In genomic region chr16:3444032-3444388, GRCh38 we compare ENCODE assay signal across 8 cellular contexts. TPM values are rescaled to one million over a fixed set of nuclear protein-coding genes. Genes with fewer than 3 reads are reported as not detected.
DNase-seq lines count a peak whose midpoint lies in the region; ATAC-seq, FAIRE-seq and TF ChIP-seq lines count a peak whose summit lies in the region.

No MANE protein-coding gene starts in this region.

- H3K9me3 ChIP-seq in Peyer's patch, result no peaks in the 10 kb centered on the region

- H3K27me3 ChIP-seq in Peyer's patch (no peaks in the 10 kb centered on the region), bronchial epithelial cell (ENCODE audit: control insufficient read depth, insufficient read depth, low read length) (no peaks in the 10 kb centered on the region), kidney epithelial cell (ENCODE audit: control insufficient read depth, insufficient read depth, low read length) (no peaks in the 10 kb centered on the region)

- no peaks in the 10 kb centered on the region for H3K4me1 ChIP-seq in Peyer's patch

- peak; percentile 53 for DNase-seq in DMS53 (lab: John Stamatoyannopoulos, UW)
- DNase-seq in DMS53 treated with DMSO at 0.1 percent for 48 hours (lab: John Stamatoyannopoulos, UW; ENCODE audit: unreplicated experiment), result no peak
- DNase-seq in Peyer's patch, result peak in 1 of 3 donors; percentile 49
- DNase-seq in bronchial epithelial cell (ENCODE audit: low read depth), result peak; percentile 80
- no peak for DNase-seq in kidney epithelial cell (ENCODE audit: low read depth)
- DNase-seq in stimulated activated CD8-positive, alpha-beta memory T cell treated with anti-CD3 and anti-CD28 coated beads, Interleukin-4, amount 100 ng/mL, for 48 hours, result peak; percentile 60
- no peak for DNase-seq in SK-N-DZ (ENCODE audit: low spot score)

- H3K36me3 ChIP-seq in Peyer's patch, result peaks cover 0 to 12% (median 0%) of the 10 kb centered on the region in 3 donors
- H3K36me3 ChIP-seq in bronchial epithelial cell (ENCODE audit: control insufficient read depth, insufficient read depth, low read length), result peaks cover 4% of the 10 kb centered on the region
- H3K36me3 ChIP-seq in kidney epithelial cell (ENCODE audit: control insufficient read depth, insufficient read depth, low read length), result no peaks in the 10 kb centered on the region

- TF ChIP-seq POLR2A in Peyer's patch (IDR thresholded peaks at IDR 0.05), result peak; percentile 9 to 20

- H3K27ac ChIP-seq in Peyer's patch, result peak overlapping the region; percentile 67 to 86 (median 78)

- TF ChIP-seq CTCF in Peyer's patch (IDR thresholded peaks at IDR 0.05), result peak in 2 of 6 experiments; percentile 30 to 41
- no peak for TF ChIP-seq CTCF in bronchial epithelial cell (IDR thresholded peaks at IDR 0.05; ENCODE audit: insufficient read depth, low read length, severe bottlenecking)
- TF ChIP-seq CTCF in kidney epithelial cell (IDR thresholded peaks at IDR 0.05; ENCODE audit: insufficient read depth, low read length, poor library complexity, severe bottlenecking), result no peak

- H3K4me3 ChIP-seq in Peyer's patch (peak overlapping the region; percentile 43 to 73 (median 57)), bronchial epithelial cell (ENCODE audit: low read depth, low read length) (peak overlapping the region; percentile 57), kidney epithelial cell (ENCODE audit: low read depth, low read length) (peak overlapping the region; percentile 80)

- peak; percentile 11 for ATAC-seq in HG02981 (IDR thresholded peaks at IDR 0.05; ENCODE audit: unreplicated experiment)

- FAIRE-seq in bronchial epithelial cell (lab: Jason Lieb, UNC), result peak; percentile 76

RNA-seq across cellular contexts. Expression of gene NAA60, which starts 0.5 kb away (rescaled TPM):
- 100 to 1,000 TPM in 2 of 4 donors, 10 to 100 TPM in 2; 80.9 to 110 (median 96.8) TPM for total RNA-seq in Peyer's patch
- total RNA-seq in bronchial epithelial cell, result 5.0 and 10.0 TPM in 2 replicates
- total RNA-seq in kidney epithelial cell, result 27.1 and 30.7 TPM in 2 replicates
- 10.3 and 14.5 TPM in 2 replicates for polyA plus RNA-seq in SK-N-DZ (2014; cell fraction: cytosol; rRNA removed)
- 14.1 and 41.3 TPM in 2 replicates for polyA plus RNA-seq in SK-N-DZ (2014; cell fraction: nucleus; rRNA removed)

RNA-seq across cellular contexts. Expression of gene ZNF597, which starts 0.7 kb away (rescaled TPM):
- 1 to 10 TPM; 1.1 to 3.3 (median 1.8) TPM for total RNA-seq in Peyer's patch
- 1.3 and 1.9 TPM in 2 replicates for total RNA-seq in bronchial epithelial cell
- 1.7 and 2.9 TPM in 2 replicates for total RNA-seq in kidney epithelial cell
- 1.5 and 1.9 TPM in 2 replicates for polyA plus RNA-seq in SK-N-DZ (2014; cell fraction: cytosol; rRNA removed)
- polyA plus RNA-seq in SK-N-DZ (2014; cell fraction: nucleus; rRNA removed), result 1.6 and 3.4 TPM in 2 replicates

RNA-seq across cellular contexts. Expression of gene ZNF174, which starts 43.0 kb away (rescaled TPM):
- 10 to 100 TPM in 3 of 4 donors, 1 to 10 TPM in 1; 7.4 to 19.8 (median 15.7) TPM for total RNA-seq in Peyer's patch
- 4.2 TPM in 2 replicates for total RNA-seq in bronchial epithelial cell
- 8.0 and 12.2 TPM in 2 replicates for total RNA-seq in kidney epithelial cell
- 12.0 and 13.4 TPM in 2 replicates for polyA plus RNA-seq in SK-N-DZ (2014; cell fraction: cytosol; rRNA removed)
- polyA plus RNA-seq in SK-N-DZ (2014; cell fraction: nucleus; rRNA removed), result 8.6 and 17.7 TPM in 2 replicates

RNA-seq across cellular contexts. Expression of gene ZSCAN32, which starts 43.2 kb away (rescaled TPM):
- total RNA-seq in Peyer's patch (10 to 100 TPM; 12.4 to 23.1 (median 15.3) TPM), bronchial epithelial cell (15.6 and 17.4 TPM in 2 replicates), kidney epithelial cell (8.1 and 12.0 TPM in 2 replicates)
- 15.7 and 20.2 TPM in 2 replicates for polyA plus RNA-seq in SK-N-DZ (2014; cell fraction: cytosol; rRNA removed)
- polyA plus RNA-seq in SK-N-DZ (2014; cell fraction: nucleus; rRNA removed), result 19.9 and 23.0 TPM in 2 replicates

RNA-seq across cellular contexts. Expression of gene C16orf90, which starts 51.3 kb away (rescaled TPM):
- total RNA-seq in Peyer's patch (not detected), bronchial epithelial cell (not detected in 2 replicates), kidney epithelial cell (not detected in 2 replicates)
- not detected in 2 replicates for polyA plus RNA-seq in SK-N-DZ (2014; cell fraction: cytosol; rRNA removed)
- not detected in 2 replicates for polyA plus RNA-seq in SK-N-DZ (2014; cell fraction: nucleus; rRNA removed)

Comparison
In these comparisons a context has a peak if more than half of its experiments do, and no peak if none do; other contexts are left out.
1. DNase-seq: peak in DMS53 (single experiment), bronchial epithelial cell (single experiment) and stimulated activated CD8-positive, alpha-beta memory T cell treated with anti-CD3 and anti-CD28 coated beads, Interleukin-4, amount 100 ng/mL, for 48 hours (single experiment); none in DMS53 treated with DMSO at 0.1 percent for 48 hours (single experiment), kidney epithelial cell (single experiment) and SK-N-DZ (single experiment).
2. Peak in every context shown above with its lines, with median percentiles within 50 percentile points of each other: H3K4me3 ChIP-seq.